9 cellular contexts compared by ENCODE assay signal in the genomic region with DNA sequence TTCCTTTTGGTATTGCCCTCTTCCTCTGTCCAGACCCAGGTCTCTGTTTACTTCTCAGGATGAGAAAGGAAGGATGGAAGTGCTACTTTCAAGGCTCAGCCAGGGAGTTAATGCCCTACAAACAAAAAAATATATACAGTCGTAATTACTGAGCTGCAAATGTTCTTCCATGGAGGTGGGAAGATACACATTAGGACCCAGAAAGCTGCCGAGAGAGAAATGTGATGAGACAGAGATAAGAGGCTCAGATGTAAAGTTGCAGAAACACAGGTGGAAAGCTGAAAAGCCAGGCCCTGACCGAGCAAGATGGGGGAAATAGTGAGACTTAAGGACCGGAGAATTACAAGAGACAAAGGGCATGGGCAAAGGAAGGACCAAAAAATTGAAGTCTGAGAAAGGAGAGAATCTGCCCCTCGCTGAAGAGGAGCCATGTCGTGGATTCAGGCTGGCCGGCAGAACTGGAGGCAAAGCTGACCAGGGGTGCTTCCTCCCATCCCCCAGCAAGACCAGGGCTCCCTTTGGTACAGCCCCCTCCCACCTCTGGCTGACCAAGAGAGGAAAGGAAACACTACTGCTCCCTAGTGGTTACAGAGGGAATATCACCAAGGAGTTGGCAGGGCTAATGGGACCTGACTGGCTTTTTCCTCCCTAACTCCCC. TPM values are rescaled to one million over a fixed set of nuclear protein-coding genes. Genes with fewer than 3 reads are reported as not detected.
A peak's percentile ranks its signal among the peaks of the same experiment; 100 is the strongest.
DNase-seq lines count a peak whose midpoint lies in the region; ATAC-seq and TF ChIP-seq lines count a peak whose summit lies in the region.
"Had no signal": no experiment of that assay in that cellular context is flagged by ENCODE, and none has a peak within 500 bp of the region (broad histone marks: within the 10 kb centered on the region; RNA-seq: fewer than 3 reads in every experiment).

No MANE protein-coding gene starts in this region.

- no peaks in the 10 kb centered on the region for H3K36me3 Mint-ChIP-seq in activated T-cell treated with anti-CD3 and anti-CD28 coated beads, Interleukin-2, amount 50 U/mL, for 72 hours (ENCODE audit: insufficient read depth in 2 of 2)

- H2AFZ ChIP-seq in parathyroid adenoma: peak overlapping the region; percentile 87

- H3K4me1 Mint-ChIP-seq in activated T-cell treated with anti-CD3 and anti-CD28 coated beads, Interleukin-2, amount 50 U/mL, for 72 hours (ENCODE audit: low read depth): no peaks in the 10 kb centered on the region

- peak; percentile 77 for TF ChIP-seq CTCF in GM13977 (IDR thresholded peaks at IDR 0.05; ENCODE audit: extremely low read depth, insufficient read depth, missing control alignments)
- peak; percentile 85 for TF ChIP-seq CTCF in parathyroid adenoma (IDR thresholded peaks at IDR 0.05)

- H3K9ac ChIP-seq in parathyroid adenoma: no peak overlapping the region

- no peaks in the 10 kb centered on the region for H3K36me3 ChIP-seq in parathyroid adenoma (ENCODE audit: control insufficient read depth, insufficient read depth, low read length)

- H3K9me3 ChIP-seq in parathyroid adenoma (ENCODE audit: control insufficient read depth, low read length): no peaks in the 10 kb centered on the region

- ATAC-seq in activated T-cell treated with anti-CD3 and anti-CD28 coated beads, Interleukin-2, amount 50 U/mL, for 72 hours (replicated peaks in 1 of 2): peak; percentile 70 to 74
- ATAC-seq in HG03025 (IDR thresholded peaks at IDR 0.05; ENCODE audit: low FRiP score, unreplicated experiment): no peak
- ATAC-seq in GM18907 (IDR thresholded peaks at IDR 0.05; ENCODE audit: unreplicated experiment): no peak

- H3K27ac Mint-ChIP-seq in activated T-cell treated with anti-CD3 and anti-CD28 coated beads, Interleukin-2, amount 50 U/mL, for 72 hours: no peak overlapping the region

- in situ Hi-C loops in GM13977 (cut with MboI; ENCODE audit: low pct_unique_long_range_greater_than_20kb, low sequenced_read_pairs, unreplicated experiment): no loop called here

- H3K4me3 Mint-ChIP-seq in activated T-cell treated with anti-CD3 and anti-CD28 coated beads, Interleukin-2, amount 50 U/mL, for 72 hours: no peak overlapping the region

- peaks cover 14% of the 10 kb centered on the region for H3K4me1 ChIP-seq in parathyroid adenoma

- peak overlapping the region; percentile 31 for H3K4me3 ChIP-seq in parathyroid adenoma (ENCODE audit: low read depth, low read length)
- H3K4me3 ChIP-seq: SK-N-MC had no signal

- peaks cover 9% of the 10 kb centered on the region for H3K79me2 ChIP-seq in parathyroid adenoma

- H3K9me3 Mint-ChIP-seq in activated T-cell treated with anti-CD3 and anti-CD28 coated beads, Interleukin-2, amount 50 U/mL, for 72 hours: no peaks in the 10 kb centered on the region

- DNase-seq in CD1c-positive myeloid dendritic cell (ENCODE audit: extremely low spot score) (peak; percentile 50), GM13977 (ENCODE audit: low spot score) (peak; percentile 83), NCI-H128 (lab: John Stamatoyannopoulos, UW; ENCODE audit: unreplicated experiment) (peak; percentile 41), globus pallidus (ENCODE audit: low spot score) (peak; percentile 79)
- DNase-seq in activated T-cell treated with anti-CD3 and anti-CD28 coated beads, Interleukin-2, amount 50 U/mL, for 72 hours: peak; percentile 35 to 39

- H3K27ac ChIP-seq in parathyroid adenoma: peak overlapping the region; percentile 82
- H3K27ac ChIP-seq: SK-N-MC had no signal

- no peaks in the 10 kb centered on the region for H3K27me3 Mint-ChIP-seq in activated T-cell treated with anti-CD3 and anti-CD28 coated beads, Interleukin-2, amount 50 U/mL, for 72 hours (ENCODE audit: low read depth)

- peak overlapping the region; percentile 45 for H3K4me2 ChIP-seq in parathyroid adenoma (ENCODE audit: low read length)

- no peaks in the 10 kb centered on the region for H3K27me3 ChIP-seq in parathyroid adenoma (ENCODE audit: control insufficient read depth, insufficient read depth, low read length)

RNA-seq across cellular contexts. Expression of a gene that starts 12.2 kb away (rescaled TPM):
- total RNA-seq in activated T-cell treated with anti-CD3 and anti-CD28 coated beads, Interleukin-2, amount 50 U/mL, for 72 hours: 1 to 10 TPM; 1.9 to 3.7 TPM

RNA-seq across cellular contexts. Expression of a gene that starts 16.7 kb away (rescaled TPM):
- total RNA-seq in activated T-cell treated with anti-CD3 and anti-CD28 coated beads, Interleukin-2, amount 50 U/mL, for 72 hours: 1 to 10 TPM; 6.5 to 7.4 TPM

RNA-seq across cellular contexts. Expression of a gene that starts 28.3 kb away (rescaled TPM):
- 100 to 1,000 TPM; 211 to 233 TPM for total RNA-seq in activated T-cell treated with anti-CD3 and anti-CD28 coated beads, Interleukin-2, amount 50 U/mL, for 72 hours

RNA-seq across cellular contexts. Expression of a gene that starts 39.3 kb away (rescaled TPM):
- total RNA-seq in activated T-cell treated with anti-CD3 and anti-CD28 coated beads, Interleukin-2, amount 50 U/mL, for 72 hours: 1 to 10 TPM; 1.2 to 1.5 TPM

Comparison
In these comparisons a context has a peak if more than half of its experiments do, and no peak if none do; other contexts are left out.
1. ATAC-seq: peak in activated T-cell treated with anti-CD3 and anti-CD28 coated beads, Interleukin-2, amount 50 U/mL, for 72 hours (2 of 2); none in HG03025 (single experiment) and GM18907 (single experiment).
2. Peak in every context shown above with its lines, with median percentiles within 50 percentile points of each other: DNase-seq.